Comparison of ENCODE assay signal across 15 cellular contexts in the genomic region with DNA sequence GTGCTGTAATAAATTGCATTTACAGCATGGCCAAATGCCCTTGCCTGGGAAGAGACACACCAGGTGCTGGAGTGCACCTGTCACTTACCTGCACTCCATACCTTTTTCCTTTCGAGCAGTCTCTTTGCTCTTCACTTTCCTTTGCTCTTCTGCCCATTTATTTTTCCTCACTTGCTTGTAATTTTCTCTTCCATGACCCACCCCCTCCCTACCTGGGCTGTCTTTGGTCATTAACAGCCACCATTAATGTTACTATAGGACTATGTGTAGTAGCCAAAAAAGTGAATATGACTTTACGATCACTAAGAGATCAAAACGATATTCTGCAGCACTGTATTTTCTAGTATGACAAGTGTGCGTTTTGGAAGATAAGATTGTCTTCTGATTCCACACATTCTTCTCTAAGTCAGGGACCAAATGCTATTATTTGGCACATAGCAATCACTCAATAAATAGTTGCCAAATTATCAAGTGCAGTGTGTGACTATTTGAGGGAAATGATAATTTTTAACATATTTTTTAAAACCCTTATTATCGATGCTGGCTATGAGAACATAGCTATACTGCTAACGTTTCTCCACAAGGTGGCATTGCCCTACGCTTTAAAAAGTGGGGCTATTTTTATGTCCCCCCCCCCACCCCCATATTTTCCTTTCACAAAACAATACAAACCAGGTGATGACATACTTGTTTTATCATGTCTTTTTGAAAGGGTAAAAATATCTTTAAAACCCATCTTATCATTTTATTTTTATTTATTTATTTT.
DNase-seq lines count a peak whose midpoint lies in the region; ATAC-seq and TF ChIP-seq lines count a peak whose summit lies in the region.
"Had no signal": no experiment of that assay in that cellular context is flagged by ENCODE, and none has a peak within 500 bp of the region (broad histone marks: within the 10 kb centered on the region; RNA-seq: fewer than 3 reads in every experiment).

No MANE protein-coding gene starts in this region.

- no TSS peak for BruUV-seq in Panc1 (replicated peaks; lab: Mats Ljungman, UMichigan)

- no peaks in the 10 kb centered on the region for H3K4me1 ChIP-seq in Panc1 (ENCODE audit: control insufficient read depth, insufficient read depth, low read length)
- no peaks in the 10 kb centered on the region for H3K4me1 ChIP-seq in naive thymus-derived CD4-positive, alpha-beta T cell (ENCODE audit: control insufficient read depth in 2 of 2, insufficient read depth in 2 of 2, low read length in 2 of 2)
- H3K4me1 ChIP-seq: colonic mucosa had no signal

- CTCF ChIA-PET in Panc1 (lab: Charles Lee), result interaction anchor here (1.0 kb wide), 1 partner anchor 143 kb away, joined by 4 read pairs; no protein-coding TSS in a partner anchor
- CTCF ChIA-PET in naive thymus-derived CD4-positive, alpha-beta T cell (lab: Charles Lee), result interaction anchor here (0.8 to 2.2 kb wide), 2 partner anchors 298 to 1778 kb away, joined by 6 to 20 read pairs; no protein-coding TSS in a partner anchor

- H3K27ac ChIP-seq in Panc1 (ENCODE audit: low read length), result no peak overlapping the region
- no peak overlapping the region for H3K27ac ChIP-seq in naive thymus-derived CD4-positive, alpha-beta T cell (ENCODE audit: low read depth, low read length)
- H3K27ac ChIP-seq: colonic mucosa, PC-9 had no signal

- peak overlapping the region; percentile 18 to 35 for H3K27ac Mint-ChIP-seq in natural killer cell
- H3K27ac Mint-ChIP-seq in natural killer cell treated with Interleukin-12 subunit alpha and Interleukin-12 subunit beta and Interleukin-15 and Interleukin-18, amount 100 ng/mL, for 72 hours, result peak overlapping the region in 1 of 2 donors; percentile 22
- H3K27ac Mint-ChIP-seq in naive thymus-derived CD4-positive, alpha-beta T cell, result no peak overlapping the region

- POLR2A ChIA-PET in Panc1 (lab: Charles Lee), result interaction anchor here (0.6 kb wide), 1 partner anchor 151 kb away, joined by 3 read pairs; no protein-coding TSS in a partner anchor
- POLR2A ChIA-PET in naive thymus-derived CD4-positive, alpha-beta T cell (lab: Charles Lee), result no interaction called here

- H3K9me3 Mint-ChIP-seq in natural killer cell, result no peaks in the 10 kb centered on the region
- no peaks in the 10 kb centered on the region for H3K9me3 Mint-ChIP-seq in natural killer cell treated with Interleukin-12 subunit alpha and Interleukin-12 subunit beta and Interleukin-15 and Interleukin-18, amount 100 ng/mL, for 72 hours
- H3K9me3 Mint-ChIP-seq in naive thymus-derived CD4-positive, alpha-beta T cell, result no peaks in the 10 kb centered on the region

- H3K27me3 ChIP-seq in Panc1 (ENCODE audit: control insufficient read depth, insufficient read depth, low read length), result no peaks in the 10 kb centered on the region
- no peaks in the 10 kb centered on the region for H3K27me3 ChIP-seq in naive thymus-derived CD4-positive, alpha-beta T cell (ENCODE audit: control insufficient read depth in 2 of 2, insufficient read depth in 2 of 2, low read length in 2 of 2)
- H3K27me3 ChIP-seq: colonic mucosa had no signal

- ATAC-seq in natural killer cell (no peak), Panc1 (no peak), HG03097 (IDR thresholded peaks at IDR 0.05; ENCODE audit: low FRiP score, unreplicated experiment) (no peak)
- ATAC-seq in natural killer cell treated with Interleukin-12 subunit alpha and Interleukin-12 subunit beta and Interleukin-15 and Interleukin-18, amount 100 ng/mL, for 72 hours, result no peak
- ATAC-seq in naive thymus-derived CD4-positive, alpha-beta T cell, result no peak

- H3K4me1 Mint-ChIP-seq in natural killer cell, result peaks cover 8 to 11% of the 10 kb centered on the region in 2 donors
- H3K4me1 Mint-ChIP-seq in natural killer cell treated with Interleukin-12 subunit alpha and Interleukin-12 subunit beta and Interleukin-15 and Interleukin-18, amount 100 ng/mL, for 72 hours (ENCODE audit: low read depth in 2 of 2), result peaks cover 5 to 12% of the 10 kb centered on the region in 2 donors
- H3K4me1 Mint-ChIP-seq in naive thymus-derived CD4-positive, alpha-beta T cell, result peaks cover 0 to 10% (median 4%) of the 10 kb centered on the region in 7 donors

- in situ Hi-C loops in Panc1 (cut with HindIII; ENCODE audit: low pct_unique_long_range_greater_than_20kb, low sequenced_read_pairs), result no loop called here

- no peaks in the 10 kb centered on the region for H3K9me3 ChIP-seq in Panc1 (ENCODE audit: control insufficient read depth, insufficient read depth, low read depth, low read length)
- H3K9me3 ChIP-seq in naive thymus-derived CD4-positive, alpha-beta T cell (ENCODE audit: control insufficient read depth in 2 of 3, low read length in 3 of 3), result no peaks in the 10 kb centered on the region
- H3K9me3 ChIP-seq: colonic mucosa had no signal

- intact Hi-C loops in natural killer cell (cut with micrococcal nuclease), result loop anchor here (2.0 kb wide), 1 partner anchor 143 kb away; no protein-coding TSS in a partner anchor
- intact Hi-C loops in Panc1 (cut with micrococcal nuclease; ENCODE audit: unreplicated experiment), result no loop called here
- intact Hi-C loops in naive thymus-derived CD4-positive, alpha-beta T cell (cut with micrococcal nuclease), result loop anchor here (2.0 to 5.0 kb wide), 5 partner anchors 143 to 341 kb away; no protein-coding TSS in a partner anchor

- peaks cover 19% of the 10 kb centered on the region for H3K36me3 Mint-ChIP-seq in natural killer cell
- peaks cover 17% of the 10 kb centered on the region for H3K36me3 Mint-ChIP-seq in natural killer cell treated with Interleukin-12 subunit alpha and Interleukin-12 subunit beta and Interleukin-15 and Interleukin-18, amount 100 ng/mL, for 72 hours
- H3K36me3 Mint-ChIP-seq in naive thymus-derived CD4-positive, alpha-beta T cell, result peaks cover 3 to 27% (median 4%) of the 10 kb centered on the region in 5 donors

- no peak overlapping the region for H3K4me3 Mint-ChIP-seq in natural killer cell
- H3K4me3 Mint-ChIP-seq in natural killer cell treated with Interleukin-12 subunit alpha and Interleukin-12 subunit beta and Interleukin-15 and Interleukin-18, amount 100 ng/mL, for 72 hours, result no peak overlapping the region
- H3K4me3 Mint-ChIP-seq in naive thymus-derived CD4-positive, alpha-beta T cell, result no peak overlapping the region

- TF ChIP-seq CTCF in natural killer cell (IDR thresholded peaks at IDR 0.05), result no peak
- TF ChIP-seq CTCF in Panc1 (IDR thresholded peaks at IDR 0.05), result peak; percentile 56; the same call in 1 of the 2 replicates
- peak; percentile 13 for TF ChIP-seq CTCF in fibroblast of the aortic adventitia (IDR thresholded peaks at IDR 0.05; ENCODE audit: insufficient read depth, low read length)

- H3K27me3 Mint-ChIP-seq in natural killer cell (ENCODE audit: low read depth in 2 of 2), result no peaks in the 10 kb centered on the region
- H3K27me3 Mint-ChIP-seq in natural killer cell treated with Interleukin-12 subunit alpha and Interleukin-12 subunit beta and Interleukin-15 and Interleukin-18, amount 100 ng/mL, for 72 hours, result no peaks in the 10 kb centered on the region
- no peaks in the 10 kb centered on the region for H3K27me3 Mint-ChIP-seq in naive thymus-derived CD4-positive, alpha-beta T cell

- peaks cover 37% of the 10 kb centered on the region for H3K36me3 ChIP-seq in Panc1 (ENCODE audit: control insufficient read depth, insufficient read depth, low read length)
- peaks cover 0 to 7% (median 0%) of the 10 kb centered on the region in 3 experiments for H3K36me3 ChIP-seq in naive thymus-derived CD4-positive, alpha-beta T cell (ENCODE audit: control insufficient read depth in 2 of 3, insufficient read depth in 3 of 3, low read length in 3 of 3)

- DNase-seq in natural killer cell (no peak), Panc1 (ENCODE audit: low read depth, low spot score) (no peak), fibroblast of the aortic adventitia (ENCODE audit: low read depth) (no peak), NOMO-1 treated with dmso at 0.1 percent for 144 hours (lab: John Stamatoyannopoulos, UW; ENCODE audit: unreplicated experiment) (no peak), NCI-H1105 treated with DMSO at 0.1 percent for 48 hours (lab: John Stamatoyannopoulos, UW) (no peak)
- DNase-seq in natural killer cell treated with Interleukin-12 subunit alpha and Interleukin-12 subunit beta and Interleukin-15 and Interleukin-18, amount 100 ng/mL, for 72 hours (ENCODE audit: low spot score), result no peak
- no peak for DNase-seq in naive thymus-derived CD4-positive, alpha-beta T cell
- DNase-seq: activated gamma-delta T cell treated with Interleukin-2 at 50 U/mL for 16 hours, colonic mucosa, left ventricle myocardium superior, NCI-H1694, NCI-H510A, retina had no signal

- no peak overlapping the region for H3K4me3 ChIP-seq in Panc1 (ENCODE audit: low read depth in 2 of 2, low read length in 2 of 2)
- no peak overlapping the region for H3K4me3 ChIP-seq in fibroblast of the aortic adventitia (ENCODE audit: low read depth, low read length)
- no peak overlapping the region for H3K4me3 ChIP-seq in naive thymus-derived CD4-positive, alpha-beta T cell (ENCODE audit: low read length)
- H3K4me3 ChIP-seq: colonic mucosa, PC-9 had no signal

Comparison
In these comparisons a context has a peak if more than half of its experiments do, and no peak if none do; other contexts are left out.
1. H3K27ac Mint-ChIP-seq: peak in natural killer cell (2 of 2); none in naive thymus-derived CD4-positive, alpha-beta T cell (0 of 9).